ENCODE assay signal across 2 cellular contexts in the genomic region with DNA sequence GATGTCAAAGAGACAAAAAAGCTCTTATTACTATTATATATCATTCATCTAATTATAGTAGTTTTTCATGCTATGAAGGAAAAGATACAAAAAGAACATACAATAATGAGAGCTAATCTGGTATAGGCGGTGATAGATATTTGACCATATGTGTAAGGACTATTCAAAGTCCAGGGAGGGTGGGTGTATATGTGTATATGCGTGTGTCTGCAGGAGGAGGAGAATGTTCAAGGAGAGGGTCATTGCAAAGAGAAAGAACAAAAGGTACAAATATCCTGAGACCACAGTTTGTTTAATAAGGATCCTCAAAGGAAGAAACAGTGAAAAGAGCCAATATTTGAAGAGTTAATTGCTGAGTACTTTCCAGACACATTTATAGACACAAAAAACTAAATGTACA.
TF ChIP-seq lines count a peak whose summit lies in the region.

No MANE protein-coding gene starts in this region.

TF ChIP-seq in IMR-90, 13 proteins besides CTCF, POLR2A, EP300 and RAD21:
- TF ChIP-seq CHD1 (IDR thresholded peaks at IDR 0.05; ENCODE audit: low read depth, low read length) (no peak), FOS (IDR thresholded peaks at IDR 0.05; ENCODE audit: low read depth, low read length) (no peak), CEBPB (IDR thresholded peaks at IDR 0.05; ENCODE audit: low read depth, low read length) (no peak), MAFK (IDR thresholded peaks at IDR 0.05; ENCODE audit: low read depth, low read length) (no peak), RCOR1 (IDR thresholded peaks at IDR 0.05; ENCODE audit: insufficient replicate concordance, low read length) (no peak), NFE2L2 (IDR thresholded peaks at IDR 0.05; ENCODE audit: low read depth, low read length) (no peak), BHLHE40 (IDR thresholded peaks at IDR 0.05; ENCODE audit: low read depth, low read length) (no peak), SMC3 (IDR thresholded peaks at IDR 0.05; ENCODE audit: low read depth, low read length) (no peak), RFX5 (IDR thresholded peaks at IDR 0.05; ENCODE audit: low read depth, low read length) (no peak), MAZ (IDR thresholded peaks at IDR 0.05; ENCODE audit: borderline replicate concordance, low read depth, low read length) (no peak), MXI1 (IDR thresholded peaks at IDR 0.05; ENCODE audit: borderline replicate concordance, low read depth, low read length) (no peak)
- TF ChIP-seq, protein P1, sequence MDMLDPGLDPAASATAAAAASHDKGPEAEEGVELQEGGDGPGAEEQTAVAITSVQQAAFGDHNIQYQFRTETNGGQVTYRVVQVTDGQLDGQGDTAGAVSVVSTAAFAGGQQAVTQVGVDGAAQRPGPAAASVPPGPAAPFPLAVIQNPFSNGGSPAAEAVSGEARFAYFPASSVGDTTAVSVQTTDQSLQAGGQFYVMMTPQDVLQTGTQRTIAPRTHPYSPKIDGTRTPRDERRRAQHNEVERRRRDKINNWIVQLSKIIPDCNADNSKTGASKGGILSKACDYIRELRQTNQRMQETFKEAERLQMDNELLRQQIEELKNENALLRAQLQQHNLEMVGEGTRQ (IDR thresholded peaks at IDR 0.05; ENCODE audit: low read depth, low read length): no peak
- TF ChIP-seq, protein P2, sequence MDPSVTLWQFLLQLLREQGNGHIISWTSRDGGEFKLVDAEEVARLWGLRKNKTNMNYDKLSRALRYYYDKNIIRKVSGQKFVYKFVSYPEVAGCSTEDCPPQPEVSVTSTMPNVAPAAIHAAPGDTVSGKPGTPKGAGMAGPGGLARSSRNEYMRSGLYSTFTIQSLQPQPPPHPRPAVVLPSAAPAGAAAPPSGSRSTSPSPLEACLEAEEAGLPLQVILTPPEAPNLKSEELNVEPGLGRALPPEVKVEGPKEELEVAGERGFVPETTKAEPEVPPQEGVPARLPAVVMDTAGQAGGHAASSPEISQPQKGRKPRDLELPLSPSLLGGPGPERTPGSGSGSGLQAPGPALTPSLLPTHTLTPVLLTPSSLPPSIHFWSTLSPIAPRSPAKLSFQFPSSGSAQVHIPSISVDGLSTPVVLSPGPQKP (IDR thresholded peaks at IDR 0.05; ENCODE audit: borderline replicate concordance, low read depth, low read length): no peak

TF ChIP-seq in SK-N-SH, 30 proteins besides CTCF, POLR2A, EP300 and RAD21:
- no peak for TF ChIP-seq FOSL2 (IDR thresholded peaks at IDR 0.05; ENCODE audit: borderline replicate concordance, low read depth)
- no peak for TF ChIP-seq RFX5 (IDR thresholded peaks at IDR 0.05; ENCODE audit: low read length)
- TF ChIP-seq GABPA (IDR thresholded peaks at IDR 0.05; ENCODE audit: low read depth): no peak
- no peak for TF ChIP-seq FOXM1 (IDR thresholded peaks at IDR 0.05; ENCODE audit: low read depth)
- TF ChIP-seq, protein P3, sequence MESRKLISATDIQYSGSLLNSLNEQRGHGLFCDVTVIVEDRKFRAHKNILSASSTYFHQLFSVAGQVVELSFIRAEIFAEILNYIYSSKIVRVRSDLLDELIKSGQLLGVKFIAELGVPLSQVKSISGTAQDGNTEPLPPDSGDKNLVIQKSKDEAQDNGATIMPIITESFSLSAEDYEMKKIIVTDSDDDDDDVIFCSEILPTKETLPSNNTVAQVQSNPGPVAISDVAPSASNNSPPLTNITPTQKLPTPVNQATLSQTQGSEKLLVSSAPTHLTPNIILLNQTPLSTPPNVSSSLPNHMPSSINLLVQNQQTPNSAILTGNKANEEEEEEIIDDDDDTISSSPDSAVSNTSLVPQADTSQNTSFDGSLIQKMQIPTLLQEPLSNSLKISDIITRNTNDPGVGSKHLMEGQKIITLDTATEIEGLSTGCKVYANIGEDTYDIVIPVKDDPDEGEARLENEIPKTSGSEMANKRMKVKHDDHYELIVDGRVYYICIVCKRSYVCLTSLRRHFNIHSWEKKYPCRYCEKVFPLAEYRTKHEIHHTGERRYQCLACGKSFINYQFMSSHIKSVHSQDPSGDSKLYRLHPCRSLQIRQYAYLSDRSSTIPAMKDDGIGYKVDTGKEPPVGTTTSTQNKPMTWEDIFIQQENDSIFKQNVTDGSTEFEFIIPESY (IDR thresholded peaks at IDR 0.05; ENCODE audit: borderline replicate concordance, low read depth): no peak
- TF ChIP-seq, protein P1 (IDR thresholded peaks at IDR 0.05; ENCODE audit: borderline replicate concordance, low read depth, low read length): no peak
- TF ChIP-seq MXI1 (IDR thresholded peaks at IDR 0.05; ENCODE audit: low read depth, low read length): no peak
- TF ChIP-seq, protein P4, sequence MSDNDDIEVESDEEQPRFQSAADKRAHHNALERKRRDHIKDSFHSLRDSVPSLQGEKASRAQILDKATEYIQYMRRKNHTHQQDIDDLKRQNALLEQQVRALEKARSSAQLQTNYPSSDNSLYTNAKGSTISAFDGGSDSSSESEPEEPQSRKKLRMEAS (IDR thresholded peaks at IDR 0.05; ENCODE audit: low read depth): no peak
- TF ChIP-seq, protein P5, sequence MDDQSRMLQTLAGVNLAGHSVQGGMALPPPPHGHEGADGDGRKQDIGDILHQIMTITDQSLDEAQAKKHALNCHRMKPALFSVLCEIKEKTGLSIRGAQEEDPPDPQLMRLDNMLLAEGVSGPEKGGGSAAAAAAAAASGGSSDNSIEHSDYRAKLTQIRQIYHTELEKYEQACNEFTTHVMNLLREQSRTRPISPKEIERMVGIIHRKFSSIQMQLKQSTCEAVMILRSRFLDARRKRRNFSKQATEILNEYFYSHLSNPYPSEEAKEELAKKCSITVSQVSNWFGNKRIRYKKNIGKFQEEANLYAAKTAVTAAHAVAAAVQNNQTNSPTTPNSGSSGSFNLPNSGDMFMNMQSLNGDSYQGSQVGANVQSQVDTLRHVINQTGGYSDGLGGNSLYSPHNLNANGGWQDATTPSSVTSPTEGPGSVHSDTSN (IDR thresholded peaks at IDR 0.05): no peak
- no peak for TF ChIP-seq TCF12 (IDR thresholded peaks at IDR 0.05)
- TF ChIP-seq TEAD4 (IDR thresholded peaks at IDR 0.05; ENCODE audit: borderline replicate concordance, insufficient read depth): no peak
- TF ChIP-seq MEF2A (IDR thresholded peaks at IDR 0.05; ENCODE audit: borderline replicate concordance, low read depth): no peak
- no peak for TF ChIP-seq GATA2 (CRISPR knock-in tag; IDR thresholded peaks at IDR 0.05)
- no peak for TF ChIP-seq JUND (IDR thresholded peaks at IDR 0.05)
- TF ChIP-seq, protein P6, sequence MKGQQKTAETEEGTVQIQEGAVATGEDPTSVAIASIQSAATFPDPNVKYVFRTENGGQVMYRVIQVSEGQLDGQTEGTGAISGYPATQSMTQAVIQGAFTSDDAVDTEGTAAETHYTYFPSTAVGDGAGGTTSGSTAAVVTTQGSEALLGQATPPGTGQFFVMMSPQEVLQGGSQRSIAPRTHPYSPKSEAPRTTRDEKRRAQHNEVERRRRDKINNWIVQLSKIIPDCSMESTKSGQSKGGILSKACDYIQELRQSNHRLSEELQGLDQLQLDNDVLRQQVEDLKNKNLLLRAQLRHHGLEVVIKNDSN (IDR thresholded peaks at IDR 0.05; ENCODE audit: borderline replicate concordance, low read depth): no peak
- TF ChIP-seq, protein P7, sequence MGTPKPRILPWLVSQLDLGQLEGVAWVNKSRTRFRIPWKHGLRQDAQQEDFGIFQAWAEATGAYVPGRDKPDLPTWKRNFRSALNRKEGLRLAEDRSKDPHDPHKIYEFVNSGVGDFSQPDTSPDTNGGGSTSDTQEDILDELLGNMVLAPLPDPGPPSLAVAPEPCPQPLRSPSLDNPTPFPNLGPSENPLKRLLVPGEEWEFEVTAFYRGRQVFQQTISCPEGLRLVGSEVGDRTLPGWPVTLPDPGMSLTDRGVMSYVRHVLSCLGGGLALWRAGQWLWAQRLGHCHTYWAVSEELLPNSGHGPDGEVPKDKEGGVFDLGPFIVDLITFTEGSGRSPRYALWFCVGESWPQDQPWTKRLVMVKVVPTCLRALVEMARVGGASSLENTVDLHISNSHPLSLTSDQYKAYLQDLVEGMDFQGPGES (IDR thresholded peaks at IDR 0.05; ENCODE audit: low read depth, low read length): no peak
- TF ChIP-seq RCOR1 (IDR thresholded peaks at IDR 0.05; ENCODE audit: low read length): no peak
- no peak for TF ChIP-seq TAF1 (IDR thresholded peaks at IDR 0.05; ENCODE audit: borderline replicate concordance, low read depth, low read length)
TF ChIP-seq in SK-N-SH: peak in this region for 0.
